Comparison of ENCODE assay signal across 1 cellular context in the genomic region with DNA sequence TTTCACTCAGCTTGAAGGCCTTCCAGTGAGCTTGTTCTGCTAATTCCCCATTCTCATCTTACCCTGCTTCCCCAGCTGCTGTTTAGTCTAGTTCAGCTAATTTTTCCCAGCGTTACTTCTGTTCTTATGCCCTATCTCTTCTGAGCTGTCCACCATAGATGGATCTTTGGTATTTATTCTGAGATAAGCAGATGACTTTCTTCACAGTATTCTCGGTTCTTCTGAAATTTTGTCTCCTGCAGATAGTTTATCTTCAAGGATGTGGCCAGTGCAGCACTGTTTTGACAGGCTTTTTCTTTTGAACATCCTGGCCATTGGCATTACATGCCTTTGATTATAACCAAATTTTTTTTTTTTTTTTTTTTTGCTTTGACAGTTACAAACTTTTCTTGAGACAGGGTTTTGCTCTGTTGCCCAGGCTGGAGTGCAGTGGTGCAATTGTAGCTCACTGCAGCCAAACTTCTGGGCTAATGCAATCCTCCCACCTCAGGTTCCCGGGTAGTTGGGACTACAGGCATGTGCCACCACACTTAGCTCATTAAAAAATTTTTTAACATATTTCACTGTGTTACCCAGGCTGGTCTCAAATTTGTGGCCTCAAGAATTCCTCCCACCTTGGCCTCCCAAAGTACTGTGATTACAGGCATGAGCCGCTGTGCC.
TF ChIP-seq lines count a peak whose summit lies in the region.

No MANE protein-coding gene starts in this region.

TF ChIP-seq in K562, 482 proteins besides CTCF, POLR2A, EP300 and RAD21 (continued from another document and continues in another):
- no peak; the same call in 1 of the 2 replicates for TF ChIP-seq ATF4 (CRISPR knock-in tag; IDR thresholded peaks at IDR 0.05)
- TF ChIP-seq ZNF75A (CRISPR knock-in tag; IDR thresholded peaks at IDR 0.05), result peak; percentile 59; the same call in 1 of the 2 replicates
- TF ChIP-seq, protein P1, sequence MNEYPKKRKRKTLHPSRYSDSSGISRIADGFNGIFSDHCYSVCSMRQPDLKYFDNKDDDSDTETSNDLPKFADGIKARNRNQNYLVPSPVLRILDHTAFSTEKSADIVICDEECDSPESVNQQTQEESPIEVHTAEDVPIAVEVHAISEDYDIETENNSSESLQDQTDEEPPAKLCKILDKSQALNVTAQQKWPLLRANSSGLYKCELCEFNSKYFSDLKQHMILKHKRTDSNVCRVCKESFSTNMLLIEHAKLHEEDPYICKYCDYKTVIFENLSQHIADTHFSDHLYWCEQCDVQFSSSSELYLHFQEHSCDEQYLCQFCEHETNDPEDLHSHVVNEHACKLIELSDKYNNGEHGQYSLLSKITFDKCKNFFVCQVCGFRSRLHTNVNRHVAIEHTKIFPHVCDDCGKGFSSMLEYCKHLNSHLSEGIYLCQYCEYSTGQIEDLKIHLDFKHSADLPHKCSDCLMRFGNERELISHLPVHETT (CRISPR knock-in tag; conservative IDR thresholded peaks at IDR 0.05 in 1 of 2, IDR thresholded peaks at IDR 0.05 in 1 of 2), result peak in 1 of 2 experiments; percentile 87; a peak in 2 of 4 replicates
- no peak for TF ChIP-seq ZNF699 (CRISPR knock-in tag; IDR thresholded peaks at IDR 0.05; ENCODE audit: insufficient replicate concordance)
- peak; percentile 95 for TF ChIP-seq MECOM (CRISPR knock-in tag; IDR thresholded peaks at IDR 0.05)
- no peak for TF ChIP-seq ZNF3 (CRISPR knock-in tag; IDR thresholded peaks at IDR 0.05)
- TF ChIP-seq PYGO2 (tag; IDR thresholded peaks at IDR 0.05), result peak; percentile 32; the same call in 1 of the 2 replicates
- no peak for TF ChIP-seq HDAC8 (tag; IDR thresholded peaks at IDR 0.05)
- peak; percentile 90 for TF ChIP-seq DPF2 (IDR thresholded peaks at IDR 0.05)
- no peak for TF ChIP-seq ZNF436 (CRISPR knock-in tag; IDR thresholded peaks at IDR 0.05)
- TF ChIP-seq, protein P2, sequence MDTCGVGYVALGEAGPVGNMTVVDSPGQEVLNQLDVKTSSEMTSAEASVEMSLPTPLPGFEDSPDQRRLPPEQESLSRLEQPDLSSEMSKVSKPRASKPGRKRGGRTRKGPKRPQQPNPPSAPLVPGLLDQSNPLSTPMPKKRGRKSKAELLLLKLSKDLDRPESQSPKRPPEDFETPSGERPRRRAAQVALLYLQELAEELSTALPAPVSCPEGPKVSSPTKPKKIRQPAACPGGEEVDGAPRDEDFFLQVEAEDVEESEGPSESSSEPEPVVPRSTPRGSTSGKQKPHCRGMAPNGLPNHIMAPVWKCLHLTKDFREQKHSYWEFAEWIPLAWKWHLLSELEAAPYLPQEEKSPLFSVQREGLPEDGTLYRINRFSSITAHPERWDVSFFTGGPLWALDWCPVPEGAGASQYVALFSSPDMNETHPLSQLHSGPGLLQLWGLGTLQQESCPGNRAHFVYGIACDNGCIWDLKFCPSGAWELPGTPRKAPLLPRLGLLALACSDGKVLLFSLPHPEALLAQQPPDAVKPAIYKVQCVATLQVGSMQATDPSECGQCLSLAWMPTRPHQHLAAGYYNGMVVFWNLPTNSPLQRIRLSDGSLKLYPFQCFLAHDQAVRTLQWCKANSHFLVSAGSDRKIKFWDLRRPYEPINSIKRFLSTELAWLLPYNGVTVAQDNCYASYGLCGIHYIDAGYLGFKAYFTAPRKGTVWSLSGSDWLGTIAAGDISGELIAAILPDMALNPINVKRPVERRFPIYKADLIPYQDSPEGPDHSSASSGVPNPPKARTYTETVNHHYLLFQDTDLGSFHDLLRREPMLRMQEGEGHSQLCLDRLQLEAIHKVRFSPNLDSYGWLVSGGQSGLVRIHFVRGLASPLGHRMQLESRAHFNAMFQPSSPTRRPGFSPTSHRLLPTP (IDR thresholded peaks at IDR 0.05; ENCODE audit: borderline replicate concordance, extremely low read depth, insufficient read length), result no peak
- TF ChIP-seq, protein P3, sequence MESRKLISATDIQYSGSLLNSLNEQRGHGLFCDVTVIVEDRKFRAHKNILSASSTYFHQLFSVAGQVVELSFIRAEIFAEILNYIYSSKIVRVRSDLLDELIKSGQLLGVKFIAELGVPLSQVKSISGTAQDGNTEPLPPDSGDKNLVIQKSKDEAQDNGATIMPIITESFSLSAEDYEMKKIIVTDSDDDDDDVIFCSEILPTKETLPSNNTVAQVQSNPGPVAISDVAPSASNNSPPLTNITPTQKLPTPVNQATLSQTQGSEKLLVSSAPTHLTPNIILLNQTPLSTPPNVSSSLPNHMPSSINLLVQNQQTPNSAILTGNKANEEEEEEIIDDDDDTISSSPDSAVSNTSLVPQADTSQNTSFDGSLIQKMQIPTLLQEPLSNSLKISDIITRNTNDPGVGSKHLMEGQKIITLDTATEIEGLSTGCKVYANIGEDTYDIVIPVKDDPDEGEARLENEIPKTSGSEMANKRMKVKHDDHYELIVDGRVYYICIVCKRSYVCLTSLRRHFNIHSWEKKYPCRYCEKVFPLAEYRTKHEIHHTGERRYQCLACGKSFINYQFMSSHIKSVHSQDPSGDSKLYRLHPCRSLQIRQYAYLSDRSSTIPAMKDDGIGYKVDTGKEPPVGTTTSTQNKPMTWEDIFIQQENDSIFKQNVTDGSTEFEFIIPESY (CRISPR knock-in tag; IDR thresholded peaks at IDR 0.05), result no peak
- no peak for TF ChIP-seq RBBP5 (IDR thresholded peaks at IDR 0.05; ENCODE audit: borderline replicate concordance, insufficient read depth, low read length, poor library complexity, severe bottlenecking)
- no peak for TF ChIP-seq ZNF830 (CRISPR knock-in tag; IDR thresholded peaks at IDR 0.05)
- no peak for TF ChIP-seq SAFB (IDR thresholded peaks at IDR 0.05; ENCODE audit: borderline replicate concordance, low read depth, low read length)
- no peak for TF ChIP-seq PATZ1 (CRISPR knock-in tag; IDR thresholded peaks at IDR 0.05; ENCODE audit: borderline replicate concordance)
- no peak for TF ChIP-seq ASH1L (IDR thresholded peaks at IDR 0.05; ENCODE audit: borderline replicate concordance, low read depth, partially characterized antibody)
- no peak for TF ChIP-seq CREB3 (tag; conservative IDR thresholded peaks at IDR 0.05; ENCODE audit: low read depth)
- TF ChIP-seq DEAF1 (CRISPR knock-in tag; IDR thresholded peaks at IDR 0.05), result no peak
- no peak for TF ChIP-seq TFAM (CRISPR knock-in tag; conservative IDR thresholded peaks at IDR 0.05)
- TF ChIP-seq PML (IDR thresholded peaks at IDR 0.05; ENCODE audit: low read length), result peak; percentile 55; the same call in 1 of the 2 replicates
- TF ChIP-seq ZNF232 (CRISPR knock-in tag; IDR thresholded peaks at IDR 0.05), result no peak
- TF ChIP-seq, protein P4, sequence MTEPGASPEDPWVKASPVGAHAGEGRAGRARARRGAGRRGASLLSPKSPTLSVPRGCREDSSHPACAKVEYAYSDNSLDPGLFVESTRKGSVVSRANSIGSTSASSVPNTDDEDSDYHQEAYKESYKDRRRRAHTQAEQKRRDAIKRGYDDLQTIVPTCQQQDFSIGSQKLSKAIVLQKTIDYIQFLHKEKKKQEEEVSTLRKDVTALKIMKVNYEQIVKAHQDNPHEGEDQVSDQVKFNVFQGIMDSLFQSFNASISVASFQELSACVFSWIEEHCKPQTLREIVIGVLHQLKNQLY (CRISPR knock-in tag; conservative IDR thresholded peaks at IDR 0.05), result no peak
- no peak for TF ChIP-seq MCM5 (IDR thresholded peaks at IDR 0.05; ENCODE audit: low read depth)
- no peak for TF ChIP-seq FOXP4 (CRISPR knock-in tag; IDR thresholded peaks at IDR 0.05; ENCODE audit: borderline replicate concordance)
- no peak for TF ChIP-seq DACH1 (IDR thresholded peaks at IDR 0.05; ENCODE audit: partially characterized antibody)
- no peak for TF ChIP-seq ZNF347 (CRISPR knock-in tag; IDR thresholded peaks at IDR 0.05; ENCODE audit: low read depth)
- no peak for TF ChIP-seq ZBTB26 (CRISPR knock-in tag; IDR thresholded peaks at IDR 0.05)
- TF ChIP-seq, protein P5, sequence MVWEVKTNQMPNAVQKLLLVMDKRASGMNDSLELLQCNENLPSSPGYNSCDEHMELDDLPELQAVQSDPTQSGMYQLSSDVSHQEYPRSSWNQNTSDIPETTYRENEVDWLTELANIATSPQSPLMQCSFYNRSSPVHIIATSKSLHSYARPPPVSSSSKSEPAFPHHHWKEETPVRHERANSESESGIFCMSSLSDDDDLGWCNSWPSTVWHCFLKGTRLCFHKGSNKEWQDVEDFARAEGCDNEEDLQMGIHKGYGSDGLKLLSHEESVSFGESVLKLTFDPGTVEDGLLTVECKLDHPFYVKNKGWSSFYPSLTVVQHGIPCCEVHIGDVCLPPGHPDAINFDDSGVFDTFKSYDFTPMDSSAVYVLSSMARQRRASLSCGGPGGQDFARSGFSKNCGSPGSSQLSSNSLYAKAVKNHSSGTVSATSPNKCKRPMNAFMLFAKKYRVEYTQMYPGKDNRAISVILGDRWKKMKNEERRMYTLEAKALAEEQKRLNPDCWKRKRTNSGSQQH (CRISPR knock-in tag; IDR thresholded peaks at IDR 0.05), result no peak
- no peak for TF ChIP-seq ZC3H11A (IDR thresholded peaks at IDR 0.05; ENCODE audit: low read depth, low read length)
- no peak for TF ChIP-seq MTF1 (CRISPR knock-in tag; IDR thresholded peaks at IDR 0.05; ENCODE audit: borderline replicate concordance)
- TF ChIP-seq, protein P6, sequence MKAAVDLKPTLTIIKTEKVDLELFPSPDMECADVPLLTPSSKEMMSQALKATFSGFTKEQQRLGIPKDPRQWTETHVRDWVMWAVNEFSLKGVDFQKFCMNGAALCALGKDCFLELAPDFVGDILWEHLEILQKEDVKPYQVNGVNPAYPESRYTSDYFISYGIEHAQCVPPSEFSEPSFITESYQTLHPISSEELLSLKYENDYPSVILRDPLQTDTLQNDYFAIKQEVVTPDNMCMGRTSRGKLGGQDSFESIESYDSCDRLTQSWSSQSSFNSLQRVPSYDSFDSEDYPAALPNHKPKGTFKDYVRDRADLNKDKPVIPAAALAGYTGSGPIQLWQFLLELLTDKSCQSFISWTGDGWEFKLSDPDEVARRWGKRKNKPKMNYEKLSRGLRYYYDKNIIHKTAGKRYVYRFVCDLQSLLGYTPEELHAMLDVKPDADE (conservative IDR thresholded peaks at IDR 0.05; ENCODE audit: control insufficient read depth, low read depth, low read length), result no peak
